ENCODE assay signal across 22 cellular contexts in the genomic region with DNA sequence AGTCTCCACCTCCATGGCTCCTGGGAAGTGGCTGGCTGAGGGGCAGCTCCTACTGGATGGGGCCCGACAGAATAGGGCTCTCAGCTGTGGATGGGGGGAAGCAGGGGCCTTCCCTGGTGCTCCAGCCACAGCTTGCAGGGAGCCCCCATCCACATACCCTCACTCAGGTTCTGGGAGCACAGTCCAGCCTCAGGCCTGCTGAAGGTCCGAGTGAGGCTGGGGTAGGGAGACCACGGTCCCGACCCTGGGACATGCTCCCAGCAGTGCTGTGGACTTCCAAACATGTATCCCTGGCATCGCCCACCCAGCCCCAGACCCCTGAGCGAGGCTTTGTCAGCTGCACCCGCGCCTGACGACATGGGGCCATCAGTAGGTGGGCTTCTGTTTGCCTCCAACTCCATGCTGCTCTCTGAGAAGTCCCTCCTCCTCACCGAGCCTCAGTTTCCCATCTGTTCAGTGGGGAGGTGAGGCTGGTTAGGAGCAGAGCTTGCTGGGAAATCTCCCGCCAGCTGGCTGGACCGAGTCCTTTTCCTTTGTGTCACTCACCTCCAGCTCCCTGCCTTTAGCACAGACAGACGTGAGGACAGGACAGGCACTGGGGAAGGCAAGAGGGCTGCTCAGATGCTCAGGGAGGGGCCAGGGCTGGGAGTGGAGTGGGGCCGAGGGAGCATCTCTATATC. TPM values are rescaled to one million over a fixed set of nuclear protein-coding genes. Genes with fewer than 3 reads are reported as not detected.
DNase-seq lines count a peak whose midpoint lies in the region; ATAC-seq and TF ChIP-seq lines count a peak whose summit lies in the region.
"Had no signal": no experiment of that assay in that cellular context is flagged by ENCODE, and none has a peak within 500 bp of the region (broad histone marks: within the 10 kb centered on the region; RNA-seq: fewer than 3 reads in every experiment).

No MANE protein-coding gene starts in this region.

- BruUV-seq in OCI-LY7 (replicated peaks; lab: Mats Ljungman, UMichigan) = no TSS peak

- H3K4me3 ChIP-seq in OCI-LY7 (ENCODE audit: low read depth, low read length, poor library complexity, severe bottlenecking) (no peak overlapping the region), fibroblast of the aortic adventitia (ENCODE audit: low read depth, low read length) (no peak overlapping the region)
- H3K4me3 ChIP-seq: esophagus squamous epithelium, testis had no signal

- TF ChIP-seq CTCF in OCI-LY7 (conservative IDR thresholded peaks at IDR 0.05; ENCODE audit: low read length) (no peak), fibroblast of the aortic adventitia (IDR thresholded peaks at IDR 0.05; ENCODE audit: insufficient read depth, low read length) (no peak)

- CTCF ChIA-PET in OCI-LY7 (lab: Charles Lee; ENCODE audit: unreplicated experiment) = interaction anchor here (0.5 to 0.6 kb wide), 3 partner anchors 15 to 1284 kb away, joined by 3 to 7 read pairs (median 3); no protein-coding TSS in a partner anchor

- H4K20me1 ChIP-seq in OCI-LY7 (ENCODE audit: insufficient read depth, low read length) = no peaks in the 10 kb centered on the region

- H3K36me3 ChIP-seq in OCI-LY7 (ENCODE audit: insufficient read depth, low read length) = peaks cover 18% of the 10 kb centered on the region; the same call in 1 of the 2 replicates
- H3K36me3 ChIP-seq: neutrophil had no signal

- no peaks in the 10 kb centered on the region for H3K79me2 ChIP-seq in OCI-LY7 (ENCODE audit: insufficient read depth, low read depth, low read length)

- no peaks in the 10 kb centered on the region for H3K9me3 ChIP-seq in OCI-LY7 (ENCODE audit: low read length)
- H3K9me3 ChIP-seq: esophagus squamous epithelium, neutrophil, testis had no signal

- POLR2A ChIA-PET in OCI-LY7 (lab: Charles Lee) = interaction anchor here (0.8 to 1.1 kb wide), 2 partner anchors 9 to 28 kb away, joined by 3 to 5 read pairs; partner anchors contain the start of gene ATG101

- H2AFZ ChIP-seq in OCI-LY7 (ENCODE audit: low read length) = no peak overlapping the region

- peaks cover 19% of the 10 kb centered on the region for H3K4me1 ChIP-seq in OCI-LY7 (ENCODE audit: insufficient read depth, low read length, poor library complexity, severe bottlenecking)

- peak; percentile 39 to 47 for DNase-seq in activated CD8-positive, alpha-beta memory T cell treated with anti-CD3 and anti-CD28 coated beads for 1 hour (ENCODE audit: extremely low read depth in 1 of 2, low read depth in 1 of 2)
- no peak for DNase-seq in activated CD8-positive, alpha-beta memory T cell treated with anti-CD3 and anti-CD28 coated beads for 24 hours
- DNase-seq in OCI-LY7 (ENCODE audit: low spot score) = no peak
- DNase-seq in fibroblast of the aortic adventitia (ENCODE audit: low read depth) = peak; percentile 62
- peak; percentile 63 for DNase-seq in sciatic nerve (ENCODE audit: low spot score)
- DNase-seq in KG1 (lab: John Stamatoyannopoulos, UW) = no peak
- DNase-seq: ACHN; activated CD4-positive, CD25-positive, alpha-beta regulatory T cell; activated CD8-positive, alpha-beta memory T cell treated with anti-CD3 and anti-CD28 coated beads, Interleukin-2, amount 50 U/mL, for 48 hours; activated gamma-delta T cell treated with Interleukin-2 at 50 U/mL for 16 hours; cerebellar nuclear complex; effector memory CD4-positive, alpha-beta T cell; esophagus squamous epithelium; NCI-H510A; T-helper 9 cell; testis had no signal

- peak; percentile 0 for ATAC-seq in sciatic nerve
- no peak for ATAC-seq in esophagus mucosa
- ATAC-seq in GM19463 (IDR thresholded peaks at IDR 0.05; ENCODE audit: unreplicated experiment) = no peak
- ATAC-seq: HCT116; stimulated activated effector memory CD8-positive, alpha-beta T cell treated with anti-CD3 and anti-CD28 coated beads, Interleukin-12 subunit alpha, Interleukin-12 subunit beta, amount 100 ng/mL, for 72 hours had no signal

- H3K9me2 ChIP-seq in OCI-LY7 (ENCODE audit: insufficient read depth, low read length) = no peaks in the 10 kb centered on the region

- H3K27ac ChIP-seq in OCI-LY7 (ENCODE audit: low read depth, low read length, poor library complexity, severe bottlenecking) = peak overlapping the region; percentile 44
- H3K27ac ChIP-seq: esophagus squamous epithelium, neutrophil, testis had no signal

- intact Hi-C loops in OCI-LY7 (cut with micrococcal nuclease; ENCODE audit: unreplicated experiment) = no loop called here
- intact Hi-C loops in sciatic nerve (cut with DNase I) = no loop called here

- no peak overlapping the region; the same call in 1 of the 2 replicates for H3K4me2 ChIP-seq in OCI-LY7 (ENCODE audit: low read length)

RNA-seq across cellular contexts. Expression of gene ATG101, which starts 9.1 kb away (rescaled TPM):
- 53.9 and 65.5 TPM in 2 replicates for total RNA-seq in OCI-LY7 (2014; rRNA removed; shearing (Covaris generic))
- total RNA-seq in OCI-LY7 (2022) (30.7 and 38.0 TPM in 2 replicates), fibroblast of the aortic adventitia (ENCODE audit: low replicate concordance) (41.1 and 89.2 TPM in 2 replicates), sciatic nerve (28.2 TPM), esophagus mucosa (35.2 TPM)

RNA-seq across cellular contexts. Expression of gene NR4A1, which starts 9.4 kb away (rescaled TPM):
- 25.3 and 29.3 TPM in 2 replicates for total RNA-seq in OCI-LY7 (2014; rRNA removed; shearing (Covaris generic))
- total RNA-seq in OCI-LY7 (2022) (28.1 and 29.0 TPM in 2 replicates), fibroblast of the aortic adventitia (ENCODE audit: low replicate concordance) (0.82 and 3.9 TPM in 2 replicates), sciatic nerve (688 TPM), esophagus mucosa (2.0 TPM)

RNA-seq across cellular contexts. Expression of gene SMIM41, which starts 18.9 kb away (rescaled TPM):
- not detected in 2 replicates for total RNA-seq in OCI-LY7 (2014; rRNA removed; shearing (Covaris generic))
- total RNA-seq in OCI-LY7 (2022) = not detected in 2 replicates
- total RNA-seq in fibroblast of the aortic adventitia (ENCODE audit: low replicate concordance) = 0.27 and 0.98 TPM in 2 replicates
- total RNA-seq in sciatic nerve = 12.4 TPM
- total RNA-seq in esophagus mucosa = not detected
- total RNA-seq: RPMI7951 had no signal

RNA-seq across cellular contexts. Expression of gene TAMALIN, which starts 53.9 kb away (rescaled TPM):
- 0.41 and 0.66 TPM in 2 replicates for total RNA-seq in OCI-LY7 (2014; rRNA removed; shearing (Covaris generic))
- 0.89 and 1.3 TPM in 2 replicates for total RNA-seq in OCI-LY7 (2022)
- 7.3 TPM in 2 replicates for total RNA-seq in fibroblast of the aortic adventitia (ENCODE audit: low replicate concordance)
- 124 TPM for total RNA-seq in sciatic nerve
- 3.9 TPM for total RNA-seq in esophagus mucosa

Comparison
In these comparisons a context has a peak if more than half of its experiments do, and no peak if none do; other contexts are left out.
1. DNase-seq: peak in activated CD8-positive, alpha-beta memory T cell treated with anti-CD3 and anti-CD28 coated beads for 1 hour (2 of 2), fibroblast of the aortic adventitia (single experiment) and sciatic nerve (single experiment); none in activated CD8-positive, alpha-beta memory T cell treated with anti-CD3 and anti-CD28 coated beads for 24 hours (single experiment), OCI-LY7 (single experiment) and KG1 (single experiment).
2. RNA of gene NR4A1, which starts 9.4 kb away (total RNA-seq): 688 TPM in sciatic nerve (single experiment); 25.3 to 29.3 TPM in OCI-LY7, 0.82 to 3.9 TPM in fibroblast of the aortic adventitia and 2.0 TPM in esophagus mucosa (single experiment); every median in the first group is over 10 times any median in the second.